ENCODE assay signal across 1 cellular context in the genomic region with DNA sequence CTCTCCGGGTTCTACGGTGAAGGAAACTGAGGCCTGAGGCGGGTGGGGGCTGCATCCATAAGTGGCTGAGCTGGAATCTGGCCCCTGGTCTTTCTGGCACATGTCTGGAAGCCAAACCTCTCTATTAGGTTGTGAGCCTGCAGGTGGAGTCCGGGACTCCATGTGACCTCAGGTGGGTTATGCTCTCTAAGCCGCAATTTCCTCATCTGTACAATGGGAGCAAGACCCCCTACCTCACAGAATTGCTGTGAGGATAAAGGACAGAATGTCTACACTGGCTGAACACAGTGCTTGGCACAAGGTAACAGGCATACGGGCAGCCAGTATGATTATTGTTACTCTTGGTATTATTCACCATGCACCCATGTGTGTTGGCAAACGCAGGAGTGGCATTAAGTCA.
TF ChIP-seq lines count a peak whose summit lies in the region.

No MANE protein-coding gene starts in this region.

TF ChIP-seq in HepG2, 621 proteins besides CTCF, POLR2A, EP300 and RAD21 (continued from another document):
- TF ChIP-seq, protein P1, sequence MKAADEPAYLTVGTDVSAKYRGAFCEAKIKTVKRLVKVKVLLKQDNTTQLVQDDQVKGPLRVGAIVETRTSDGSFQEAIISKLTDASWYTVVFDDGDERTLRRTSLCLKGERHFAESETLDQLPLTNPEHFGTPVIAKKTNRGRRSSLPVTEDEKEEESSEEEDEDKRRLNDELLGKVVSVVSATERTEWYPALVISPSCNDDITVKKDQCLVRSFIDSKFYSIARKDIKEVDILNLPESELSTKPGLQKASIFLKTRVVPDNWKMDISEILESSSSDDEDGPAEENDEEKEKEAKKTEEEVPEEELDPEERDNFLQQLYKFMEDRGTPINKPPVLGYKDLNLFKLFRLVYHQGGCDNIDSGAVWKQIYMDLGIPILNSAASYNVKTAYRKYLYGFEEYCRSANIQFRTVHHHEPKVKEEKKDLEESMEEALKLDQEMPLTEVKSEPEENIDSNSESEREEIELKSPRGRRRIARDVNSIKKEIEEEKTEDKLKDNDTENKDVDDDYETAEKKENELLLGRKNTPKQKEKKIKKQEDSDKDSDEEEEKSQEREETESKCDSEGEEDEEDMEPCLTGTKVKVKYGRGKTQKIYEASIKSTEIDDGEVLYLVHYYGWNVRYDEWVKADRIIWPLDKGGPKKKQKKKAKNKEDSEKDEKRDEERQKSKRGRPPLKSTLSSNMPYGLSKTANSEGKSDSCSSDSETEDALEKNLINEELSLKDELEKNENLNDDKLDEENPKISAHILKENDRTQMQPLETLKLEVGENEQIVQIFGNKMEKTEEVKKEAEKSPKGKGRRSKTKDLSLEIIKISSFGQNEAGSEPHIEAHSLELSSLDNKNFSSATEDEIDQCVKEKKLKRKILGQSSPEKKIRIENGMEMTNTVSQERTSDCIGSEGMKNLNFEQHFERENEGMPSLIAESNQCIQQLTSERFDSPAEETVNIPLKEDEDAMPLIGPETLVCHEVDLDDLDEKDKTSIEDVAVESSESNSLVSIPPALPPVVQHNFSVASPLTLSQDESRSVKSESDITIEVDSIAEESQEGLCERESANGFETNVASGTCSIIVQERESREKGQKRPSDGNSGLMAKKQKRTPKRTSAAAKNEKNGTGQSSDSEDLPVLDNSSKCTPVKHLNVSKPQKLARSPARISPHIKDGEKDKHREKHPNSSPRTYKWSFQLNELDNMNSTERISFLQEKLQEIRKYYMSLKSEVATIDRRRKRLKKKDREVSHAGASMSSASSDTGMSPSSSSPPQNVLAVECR (CRISPR knock-in tag; IDR thresholded peaks at IDR 0.05; ENCODE audit: borderline replicate concordance), result no peak
- TF ChIP-seq HDAC2 (CRISPR knock-in tag; IDR thresholded peaks at IDR 0.05), result no peak
TF ChIP-seq in HepG2: peak in this region for 1.
